ENCODE assay signal across 17 cellular contexts in genomic region chr22:33722817-33723216, GRCh38.
A peak's percentile ranks its signal among the peaks of the same experiment; 100 is the strongest.
DNase-seq lines count a peak whose midpoint lies in the region; ATAC-seq, FAIRE-seq and TF ChIP-seq lines count a peak whose summit lies in the region.
"Had no signal": no experiment of that assay in that cellular context is flagged by ENCODE, and none has a peak within 500 bp of the region (broad histone marks: within the 10 kb centered on the region; RNA-seq: fewer than 3 reads in every experiment).

No MANE protein-coding gene starts in this region.

- H3K9ac ChIP-seq in astrocyte (ENCODE audit: low read length) (no peak overlapping the region), neuronal stem cell (ENCODE audit: low read depth, low read length, poor library complexity) (no peak overlapping the region)
- H3K9ac ChIP-seq: BLaER1 had no signal

- H3K36me3 ChIP-seq in astrocyte (ENCODE audit: insufficient read depth, low read length) (no peaks in the 10 kb centered on the region), neuronal stem cell (replicated peaks in 1 of 2; ENCODE audit: control insufficient read depth in 2 of 2, insufficient read depth in 2 of 2, low read length in 2 of 2) (no peaks in the 10 kb centered on the region)
- H3K36me3 ChIP-seq: HAP-1 had no signal

- no peaks in the 10 kb centered on the region for H3K27me3 Mint-ChIP-seq in astrocyte (ENCODE audit: low read depth, unreplicated experiment)
- H3K27me3 Mint-ChIP-seq: CD8-positive, alpha-beta memory T cell had no signal

- H3K36me3 Mint-ChIP-seq in astrocyte (ENCODE audit: low read depth, unreplicated experiment) = peaks cover 6% of the 10 kb centered on the region
- H3K36me3 Mint-ChIP-seq: CD8-positive, alpha-beta memory T cell had no signal

- FAIRE-seq in astrocyte (lab: Jason Lieb, UNC) = no peak
- FAIRE-seq: GM12878 had no signal

- no peak overlapping the region for H3K18ac ChIP-seq in neuronal stem cell (ENCODE audit: low read length)

- H3K23ac ChIP-seq in neuronal stem cell (ENCODE audit: low read depth, low read length, poor library complexity) = no peak overlapping the region

- H3K27ac ChIP-seq in astrocyte (ENCODE audit: low read depth, low read length) (no peak overlapping the region), neuronal stem cell (replicated peaks; ENCODE audit: low read length) (peak overlapping the region; percentile 57)
- H3K27ac ChIP-seq: BLaER1 had no signal

- no peak overlapping the region for H4K91ac ChIP-seq in neuronal stem cell (ENCODE audit: low read depth, low read length, poor library complexity)

- H3K9me3 ChIP-seq in astrocyte (ENCODE audit: insufficient read depth, low read depth, low read length) (no peaks in the 10 kb centered on the region), neuronal stem cell (replicated peaks in 1 of 2; ENCODE audit: control insufficient read depth in 2 of 2, insufficient read depth in 1 of 2, low read depth in 1 of 2, low read length in 2 of 2) (peaks cover 0 to 23% of the 10 kb centered on the region in 2 donors)
- H3K9me3 ChIP-seq: Caco-2, HAP-1 had no signal

- H3K4ac ChIP-seq in neuronal stem cell (ENCODE audit: low read length) = no peak overlapping the region

- ATAC-seq in GM21526 (IDR thresholded peaks at IDR 0.05; ENCODE audit: low FRiP score, unreplicated experiment) = no peak
- ATAC-seq: GM12878 had no signal

- no peak overlapping the region for H3K4me2 ChIP-seq in astrocyte (ENCODE audit: low read length)
- H3K4me2 ChIP-seq in neuronal stem cell (ENCODE audit: insufficient read depth, low read length, poor library complexity, severe bottlenecking) = no peak overlapping the region

- no peak overlapping the region for H2BK15ac ChIP-seq in neuronal stem cell (ENCODE audit: low read length)

- H3K27ac Mint-ChIP-seq in astrocyte (ENCODE audit: unreplicated experiment) = peak overlapping the region; percentile 5
- H3K27ac Mint-ChIP-seq: CD8-positive, alpha-beta memory T cell had no signal

- H4K8ac ChIP-seq in neuronal stem cell (ENCODE audit: low read depth, low read length) = no peak overlapping the region

- H3K79me1 ChIP-seq in neuronal stem cell (ENCODE audit: low read depth, low read length) = peaks cover 4% of the 10 kb centered on the region

- no peak for TF ChIP-seq CTCF in astrocyte (IDR thresholded peaks at IDR 0.05; ENCODE audit: insufficient read depth, low read depth, low read length)

- no peak overlapping the region for H3K14ac ChIP-seq in neuronal stem cell (ENCODE audit: low read length)

- no peak overlapping the region for H3K4me3 ChIP-seq in astrocyte (ENCODE audit: insufficient read depth, low read depth, low read length)
- H3K4me3 ChIP-seq in neuronal stem cell (ENCODE audit: low read length in 2 of 2) = no peak overlapping the region
- H3K4me3 ChIP-seq: BLaER1, GM12878, HAP-1 had no signal

- H2AK5ac ChIP-seq in neuronal stem cell (ENCODE audit: low read depth, low read length) = no peak overlapping the region

- no peak overlapping the region for H2BK12ac ChIP-seq in neuronal stem cell (ENCODE audit: low read length)

- H3K4me1 ChIP-seq in astrocyte (ENCODE audit: insufficient read depth, low read length) = peaks cover 2% of the 10 kb centered on the region
- peaks cover 18 to 28% of the 10 kb centered on the region in 2 donors for H3K4me1 ChIP-seq in neuronal stem cell (ENCODE audit: control insufficient read depth in 2 of 2, insufficient read depth in 1 of 2, low read depth in 1 of 2, low read length in 2 of 2)
- H3K4me1 ChIP-seq: Caco-2, HAP-1 had no signal

- H3K27me3 ChIP-seq in astrocyte (ENCODE audit: insufficient read depth, low read length) (no peaks in the 10 kb centered on the region), neuronal stem cell (ENCODE audit: control insufficient read depth in 3 of 3, insufficient read depth in 3 of 3, low read depth in 1 of 3, low read length in 3 of 3) (no peaks in the 10 kb centered on the region)
- H3K27me3 ChIP-seq: BLaER1 had no signal

- no peak overlapping the region for H2BK5ac ChIP-seq in neuronal stem cell (ENCODE audit: low read length)

- H3K4me1 Mint-ChIP-seq in astrocyte (ENCODE audit: low read depth, unreplicated experiment) = peaks cover 23% of the 10 kb centered on the region
- H3K4me1 Mint-ChIP-seq: CD8-positive, alpha-beta memory T cell had no signal

- H4K20me1 ChIP-seq in astrocyte (ENCODE audit: insufficient read depth, low read length) = peaks cover 23% of the 10 kb centered on the region

- H2AFZ ChIP-seq in astrocyte (ENCODE audit: low read depth, low read length) (no peak overlapping the region), neuronal stem cell (ENCODE audit: low read length) (no peak overlapping the region)

- no peaks in the 10 kb centered on the region for H3K79me2 ChIP-seq in astrocyte (ENCODE audit: insufficient read depth, low read length)

- no peak overlapping the region for H2BK120ac ChIP-seq in neuronal stem cell (ENCODE audit: low read depth, low read length)

- H3K4me3 Mint-ChIP-seq in astrocyte (ENCODE audit: unreplicated experiment) = no peak overlapping the region
- H3K4me3 Mint-ChIP-seq: CD8-positive, alpha-beta memory T cell had no signal

- DNase-seq in EH (ENCODE audit: low read depth) = peak; percentile 3
- DNase-seq in astrocyte (ENCODE audit: low read depth) = peak; percentile 3
- DNase-seq in islet precursor cell = peak; percentile 61
- DNase-seq in neuronal stem cell (ENCODE audit: low spot score) = peak; percentile 31
- no peak for DNase-seq in SIG-M5 treated with dmso at 0.1 percent for 504 hours (lab: John Stamatoyannopoulos, UW; ENCODE audit: unreplicated experiment)
- DNase-seq in NCI-H226 = no peak
- DNase-seq: 8988T; AML-193; Caco-2; CD8-positive, alpha-beta memory T cell; DND-41; GOT3; IMR-90 had no signal

- WGBS in neuronal stem cell (ENCODE audit: extremely low coverage in 2 of 2, insufficient read length in 2 of 2, insufficient replicate concordance in 1 of 2), 2 donors = no CpG with 5 or more reads among the region's 9 CpGs

- no peaks in the 10 kb centered on the region for H3K9me3 Mint-ChIP-seq in astrocyte (ENCODE audit: unreplicated experiment)

Comparison
In these comparisons a context has a peak if more than half of its experiments do, and no peak if none do; other contexts are left out.
1. DNase-seq: peak in EH (single experiment), astrocyte (single experiment), islet precursor cell (single experiment) and neuronal stem cell (single experiment); none in SIG-M5 treated with dmso at 0.1 percent for 504 hours (single experiment) and NCI-H226 (single experiment).